ENCODE assay signal across 8 cellular contexts in the genomic region with DNA sequence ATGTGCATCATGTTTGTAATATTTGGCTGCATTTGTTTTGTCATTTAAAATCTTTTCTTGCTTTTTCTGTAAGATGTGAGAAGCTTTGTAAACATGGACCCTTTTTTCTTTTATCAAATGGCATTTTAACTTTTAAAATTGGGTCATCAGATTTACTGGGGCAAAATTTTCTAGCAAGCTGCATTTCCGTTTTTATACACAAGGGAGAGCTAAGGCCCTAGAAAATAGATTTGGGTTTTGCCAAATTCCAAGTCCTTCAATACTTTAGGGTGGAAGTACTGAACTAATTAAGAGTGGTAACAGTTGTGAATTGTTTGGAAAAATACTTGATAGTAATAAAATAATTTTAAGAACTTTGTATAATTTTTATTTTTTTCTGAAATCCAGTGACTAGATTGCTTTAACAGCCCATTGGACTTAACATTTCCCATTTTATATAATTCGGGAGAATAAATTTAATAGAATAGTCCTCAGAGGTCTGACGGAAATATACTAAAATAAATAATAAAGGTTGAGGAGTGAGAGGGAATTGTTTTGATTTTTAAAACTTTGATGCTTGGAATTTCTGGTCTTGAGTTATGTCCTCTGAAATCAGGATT.
DNase-seq lines count a peak whose midpoint lies in the region; ATAC-seq, FAIRE-seq and TF ChIP-seq lines count a peak whose summit lies in the region.

No MANE protein-coding gene starts in this region.

- H2BK15ac ChIP-seq in H1 (ENCODE audit: low read length), result no peak overlapping the region

- H3K79me2 ChIP-seq in H1 (ENCODE audit: control insufficient read depth in 1 of 2, insufficient read depth in 2 of 2, low read length in 2 of 2), result no peaks in the 10 kb centered on the region

- H3K9me3 Mint-ChIP-seq in activated CD8-positive, alpha-beta T cell treated with anti-CD3 and anti-CD28 coated beads for 36 hours, result no peaks in the 10 kb centered on the region
- H3K9me3 Mint-ChIP-seq in activated CD8-positive, alpha-beta T cell treated with anti-CD3 and anti-CD28 coated beads, Interleukin-2, amount 10 ng/mL, durations not matched to agents 7 days and 5 days (ENCODE audit: insufficient read depth), result no peaks in the 10 kb centered on the region
- H3K9me3 Mint-ChIP-seq in T-helper 2 cell treated with Interferon-gamma antibody and Interleukin-4, amounts not matched to agents 5 μg/mL and 100 μg/mL, for 36 hours, result no peaks in the 10 kb centered on the region

- no peak overlapping the region for H3K27ac Mint-ChIP-seq in activated CD8-positive, alpha-beta T cell treated with anti-CD3 and anti-CD28 coated beads for 36 hours
- no peak overlapping the region for H3K27ac Mint-ChIP-seq in activated CD8-positive, alpha-beta T cell treated with anti-CD3 and anti-CD28 coated beads, Interleukin-2, amount 10 ng/mL, durations not matched to agents 7 days and 5 days
- H3K27ac Mint-ChIP-seq in T-helper 2 cell treated with Interferon-gamma antibody and Interleukin-4, amounts not matched to agents 5 μg/mL and 100 μg/mL, for 36 hours, result no peak overlapping the region

- H3K27me3 Mint-ChIP-seq in activated CD8-positive, alpha-beta T cell treated with anti-CD3 and anti-CD28 coated beads for 36 hours, result no peaks in the 10 kb centered on the region
- no peaks in the 10 kb centered on the region for H3K27me3 Mint-ChIP-seq in activated CD8-positive, alpha-beta T cell treated with anti-CD3 and anti-CD28 coated beads, Interleukin-2, amount 10 ng/mL, durations not matched to agents 7 days and 5 days (ENCODE audit: low read depth)
- H3K27me3 Mint-ChIP-seq in T-helper 2 cell treated with Interferon-gamma antibody and Interleukin-4, amounts not matched to agents 5 μg/mL and 100 μg/mL, for 36 hours (ENCODE audit: low read depth), result no peaks in the 10 kb centered on the region

- H3K18ac ChIP-seq in H1 (ENCODE audit: extremely low read depth, low read length), result no peak overlapping the region

- ATAC-seq in activated CD8-positive, alpha-beta T cell treated with anti-CD3 and anti-CD28 coated beads for 36 hours, result no peak
- no peak for ATAC-seq in activated CD8-positive, alpha-beta T cell treated with anti-CD3 and anti-CD28 coated beads, Interleukin-2, amount 10 ng/mL, durations not matched to agents 7 days and 5 days
- ATAC-seq in omental fat pad (ENCODE audit: low FRiP score) (peak; percentile 50), GM19455 (IDR thresholded peaks at IDR 0.05; ENCODE audit: unreplicated experiment) (no peak), HG02973 (IDR thresholded peaks at IDR 0.05; ENCODE audit: unreplicated experiment) (no peak)

- H3K4me1 ChIP-seq in H1 (replicated peaks in 1 of 4; ENCODE audit: control insufficient read depth in 3 of 4, insufficient read depth in 4 of 4, low read length in 3 of 4), result peaks cover 0 to 4% (median 0%) of the 10 kb centered on the region in 4 experiments; a peak in 1 of 7 replicates

- no peak overlapping the region for H2AFZ ChIP-seq in H1 (ENCODE audit: low read length)

- H2BK20ac ChIP-seq in H1 (ENCODE audit: low read length), result no peak overlapping the region

- no peak overlapping the region for H2AK5ac ChIP-seq in H1 (ENCODE audit: low read depth, low read length)

- no peaks in the 10 kb centered on the region for H3K36me3 ChIP-seq in H1 (ENCODE audit: control insufficient read depth in 2 of 4, insufficient read depth in 4 of 4, low read length in 3 of 4)

- H3K27me3 ChIP-seq in H1 (replicated peaks in 1 of 4; ENCODE audit: control insufficient read depth in 3 of 4, extremely low read depth in 1 of 4, insufficient read depth in 3 of 4, low read length in 3 of 4), result no peaks in the 10 kb centered on the region

- H4K20me1 ChIP-seq in H1 (replicated peaks in 1 of 2; ENCODE audit: control insufficient read depth in 1 of 2, insufficient read depth in 2 of 2, low read length in 2 of 2), result no peaks in the 10 kb centered on the region

- H3K14ac ChIP-seq in H1 (ENCODE audit: insufficient read length), result no peak overlapping the region

- H3K27ac ChIP-seq in H1 (ENCODE audit: low read depth, low read length), result no peak overlapping the region

- no peak overlapping the region for H2BK12ac ChIP-seq in H1 (ENCODE audit: low read depth, low read length)

- no peaks in the 10 kb centered on the region for H3K79me1 ChIP-seq in H1 (ENCODE audit: low read depth, low read length)

- no peak overlapping the region for H3K56ac ChIP-seq in H1 (replicated peaks; ENCODE audit: insufficient read length, low read depth, low read length)

- POLR2A ChIA-PET in activated CD8-positive, alpha-beta T cell treated with anti-CD3 and anti-CD28 coated beads for 36 hours (lab: Charles Lee), result interaction anchor here (1.0 kb wide), 1 partner anchor 13 kb away, joined by 3 read pairs; no protein-coding TSS in a partner anchor
- POLR2A ChIA-PET in activated CD8-positive, alpha-beta T cell treated with anti-CD3 and anti-CD28 coated beads, Interleukin-2, amount 10 ng/mL, durations not matched to agents 7 days and 5 days (lab: Charles Lee), result interaction anchor here (0.9 kb wide), 1 partner anchor 40 kb away, joined by 3 read pairs; no protein-coding TSS in a partner anchor
- POLR2A ChIA-PET in H1 (lab: Charles Lee; ENCODE audit: partially characterized antibody), result no interaction called here

- no peaks in the 10 kb centered on the region for H3K23me2 ChIP-seq in H1 (ENCODE audit: low read depth, low read length)

- H3K36me3 Mint-ChIP-seq in activated CD8-positive, alpha-beta T cell treated with anti-CD3 and anti-CD28 coated beads for 36 hours (ENCODE audit: low read depth), result peaks cover 22% of the 10 kb centered on the region
- peaks cover 62% of the 10 kb centered on the region for H3K36me3 Mint-ChIP-seq in activated CD8-positive, alpha-beta T cell treated with anti-CD3 and anti-CD28 coated beads, Interleukin-2, amount 10 ng/mL, durations not matched to agents 7 days and 5 days (ENCODE audit: low read depth)
- peaks cover 40% of the 10 kb centered on the region for H3K36me3 Mint-ChIP-seq in T-helper 2 cell treated with Interferon-gamma antibody and Interleukin-4, amounts not matched to agents 5 μg/mL and 100 μg/mL, for 36 hours (ENCODE audit: low read depth)

- H4K8ac ChIP-seq in H1 (ENCODE audit: extremely low read depth, insufficient read depth, low read length), result no peak overlapping the region

- intact Hi-C loops in activated CD8-positive, alpha-beta T cell treated with anti-CD3 and anti-CD28 coated beads for 36 hours (cut with micrococcal nuclease), result no loop called here

- peak; percentile 88 to 91 for TF ChIP-seq RAD21 in H1 (IDR thresholded peaks at IDR 0.05 in 1 of 2, conservative IDR thresholded peaks at IDR 0.05 in 1 of 2; ENCODE audit: low read depth in 2 of 2, low read length in 2 of 2)

- H3K4me2 ChIP-seq in H1 (ENCODE audit: insufficient read depth in 1 of 2, low read depth in 2 of 2, low read length in 2 of 2), result no peak overlapping the region

- CTCF ChIA-PET in activated CD8-positive, alpha-beta T cell treated with anti-CD3 and anti-CD28 coated beads for 36 hours (lab: Charles Lee), result interaction anchor here (0.7 to 4.9 kb wide), 19 partner anchors 10 to 1604 kb away, joined by 3 to 33 read pairs (median 4); no protein-coding TSS in a partner anchor
- CTCF ChIA-PET in activated CD8-positive, alpha-beta T cell treated with anti-CD3 and anti-CD28 coated beads, Interleukin-2, amount 10 ng/mL, durations not matched to agents 7 days and 5 days (lab: Charles Lee), result interaction anchor here (0.6 to 3.0 kb wide), 13 partner anchors 10 to 707 kb away, joined by 3 to 23 read pairs (median 3); no protein-coding TSS in a partner anchor
- CTCF ChIA-PET in H1 (lab: Charles Lee; ENCODE audit: partially characterized antibody), result interaction anchor here (0.6 to 3.9 kb wide), 35 partner anchors 10 to 776 kb away, joined by 3 to 26 read pairs (median 4); no protein-coding TSS in a partner anchor

- peak; percentile 45 for FAIRE-seq in H1 (lab: Jason Lieb, UNC)

- no peak for DNase-seq in activated CD8-positive, alpha-beta T cell treated with anti-CD3 and anti-CD28 coated beads for 36 hours
- no peak for DNase-seq in activated CD8-positive, alpha-beta T cell treated with anti-CD3 and anti-CD28 coated beads, Interleukin-2, amount 10 ng/mL, durations not matched to agents 7 days and 5 days
- DNase-seq in NCI-H524 treated with DMSO at 0.1 percent for 48 hours (lab: John Stamatoyannopoulos, UW) (peak; percentile 3), H1 (ENCODE audit: low read depth in 1 of 2, low spot score in 2 of 2) (no peak), omental fat pad (ENCODE audit: low spot score) (no peak)
- no peak for DNase-seq in T-helper 2 cell treated with Interferon-gamma antibody and Interleukin-4, amounts not matched to agents 5 μg/mL and 100 μg/mL, for 36 hours (ENCODE audit: low spot score)

- H4K5ac ChIP-seq in H1 (ENCODE audit: insufficient read length, low read depth, low read length), result peak overlapping the region; percentile 58

- no peak overlapping the region for H4K91ac ChIP-seq in H1 (replicated peaks; ENCODE audit: insufficient read length, low read length)

- no peaks in the 10 kb centered on the region for H3K9me3 ChIP-seq in H1 (ENCODE audit: insufficient read depth in 2 of 2, low read depth in 1 of 2, low read length in 1 of 2)

- H2BK5ac ChIP-seq in H1 (ENCODE audit: low read depth, low read length), result no peak overlapping the region

- peaks cover 12% of the 10 kb centered on the region for H3K4me1 Mint-ChIP-seq in activated CD8-positive, alpha-beta T cell treated with anti-CD3 and anti-CD28 coated beads for 36 hours (ENCODE audit: low read depth)
- peaks cover 11% of the 10 kb centered on the region for H3K4me1 Mint-ChIP-seq in activated CD8-positive, alpha-beta T cell treated with anti-CD3 and anti-CD28 coated beads, Interleukin-2, amount 10 ng/mL, durations not matched to agents 7 days and 5 days (ENCODE audit: low read depth)
- H3K4me1 Mint-ChIP-seq in T-helper 2 cell treated with Interferon-gamma antibody and Interleukin-4, amounts not matched to agents 5 μg/mL and 100 μg/mL, for 36 hours (ENCODE audit: low read depth), result peaks cover 11% of the 10 kb centered on the region

- WGBS in H1 (ENCODE audit: extremely low coverage in 1 of 2, insufficient coverage in 1 of 2, insufficient read length in 1 of 2, insufficient replicate concordance in 2 of 2, low coverage in 1 of 2, low lambda C conversion rate in 2 of 2, missing lambda C conversion rate in 1 of 2), 2 experiments, result 60 to 100% methylated on average over 1 to 3 of the region's 3 CpGs

- no peak overlapping the region for H3K9ac ChIP-seq in H1 (replicated peaks in 1 of 4; ENCODE audit: extremely low read depth in 1 of 4, low read depth in 3 of 4, low read length in 3 of 4)

- no peak for TF ChIP-seq EP300 in H1 (IDR thresholded peaks at IDR 0.05; ENCODE audit: borderline replicate concordance in 1 of 2, low read depth in 2 of 2, low read length in 2 of 2)

- peak; percentile 75 for TF ChIP-seq CTCF in activated CD8-positive, alpha-beta T cell treated with anti-CD3 and anti-CD28 coated beads for 36 hours (IDR thresholded peaks at IDR 0.05)
- TF ChIP-seq CTCF in H1 (IDR thresholded peaks at IDR 0.05; ENCODE audit: control extremely low read depth in 1 of 3, insufficient read depth in 1 of 3, low read depth in 1 of 3, low read length in 3 of 3), result peak in 2 of 3 experiments; percentile 46 to 61; a peak in 2 of 4 replicates
- TF ChIP-seq CTCF in omental fat pad (IDR thresholded peaks at IDR 0.05), result no peak

- no peak for TF ChIP-seq POLR2A in H1 (IDR thresholded peaks at IDR 0.05; ENCODE audit: control extremely low read depth in 1 of 2, low read depth in 2 of 2, low read length in 2 of 2)

- no peak overlapping the region for H3K4me3 Mint-ChIP-seq in activated CD8-positive, alpha-beta T cell treated with anti-CD3 and anti-CD28 coated beads for 36 hours
- no peak overlapping the region for H3K4me3 Mint-ChIP-seq in activated CD8-positive, alpha-beta T cell treated with anti-CD3 and anti-CD28 coated beads, Interleukin-2, amount 10 ng/mL, durations not matched to agents 7 days and 5 days
- H3K4me3 Mint-ChIP-seq in T-helper 2 cell treated with Interferon-gamma antibody and Interleukin-4, amounts not matched to agents 5 μg/mL and 100 μg/mL, for 36 hours, result no peak overlapping the region

- no peak overlapping the region for H3K23ac ChIP-seq in H1 (ENCODE audit: insufficient read length)

- H2BK120ac ChIP-seq in H1 (replicated peaks; ENCODE audit: low read depth, low read length), result no peak overlapping the region

- no peak overlapping the region for H3K4ac ChIP-seq in H1 (replicated peaks; ENCODE audit: insufficient read length, low read depth, low read length)

- H3K4me3 ChIP-seq in H1 (ENCODE audit: extremely low read depth in 1 of 4, insufficient read depth in 2 of 4, low read depth in 3 of 4, low read length in 4 of 4), result no peak overlapping the region

Comparison
In these comparisons a context has a peak if more than half of its experiments do, and no peak if none do; other contexts are left out.
1. CTCF ChIP-seq: peak in activated CD8-positive, alpha-beta T cell treated with anti-CD3 and anti-CD28 coated beads for 36 hours (single experiment) and H1 (2 of 3); none in omental fat pad (0 of 3).